Comparison of ENCODE assay signal across 19 cellular contexts in the genomic region with DNA sequence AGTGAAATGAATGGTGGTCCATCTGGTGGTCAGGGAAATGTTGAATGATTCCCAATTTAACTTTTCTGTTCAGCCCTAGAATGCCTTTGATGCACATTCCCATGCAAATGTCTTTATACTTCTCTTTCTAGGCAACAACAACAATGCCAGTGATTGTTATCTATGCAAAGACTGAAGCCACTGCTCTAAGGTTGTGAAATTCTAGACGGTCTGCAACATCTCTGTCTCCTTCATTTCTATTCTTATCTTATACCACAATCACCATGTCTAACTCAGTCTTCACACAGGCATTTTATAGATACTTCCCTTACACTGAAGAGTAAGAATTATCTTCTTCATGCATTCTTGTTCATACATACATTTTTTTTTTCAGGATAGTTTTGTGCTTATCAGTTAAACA.
A peak's percentile ranks its signal among the peaks of the same experiment; 100 is the strongest.
DNase-seq lines count a peak whose midpoint lies in the region; ATAC-seq, FAIRE-seq and TF ChIP-seq lines count a peak whose summit lies in the region.
"Had no signal": no experiment of that assay in that cellular context is flagged by ENCODE, and none has a peak within 500 bp of the region (broad histone marks: within the 10 kb centered on the region; RNA-seq: fewer than 3 reads in every experiment).

No MANE protein-coding gene starts in this region.

- H3K9me3 ChIP-seq in breast epithelium (no peaks in the 10 kb centered on the region), K562 (replicated peaks; ENCODE audit: control insufficient read depth, insufficient read depth, low read depth, low read length) (no peaks in the 10 kb centered on the region), left lung (no peaks in the 10 kb centered on the region), right lobe of liver (no peaks in the 10 kb centered on the region)
- H3K9me3 ChIP-seq: SJCRH30 had no signal

- no peak overlapping the region for H3K4me3 Mint-ChIP-seq in MCF 10A (ENCODE audit: unreplicated experiment)

- H3K4me1 Mint-ChIP-seq in MCF 10A (ENCODE audit: insufficient read depth, unreplicated experiment): peaks cover 15% of the 10 kb centered on the region

- TF ChIP-seq RAD21 in K562 (CRISPR knock-in tag; conservative IDR thresholded peaks at IDR 0.05 in 1 of 2, IDR thresholded peaks at IDR 0.05 in 1 of 2): no peak

- H3K36me3 ChIP-seq in breast epithelium: no peaks in the 10 kb centered on the region
- H3K36me3 ChIP-seq in K562 (ENCODE audit: control insufficient read depth, insufficient read depth, low read length): no peaks in the 10 kb centered on the region
- H3K36me3 ChIP-seq in left lung: no peaks in the 10 kb centered on the region
- H3K36me3 ChIP-seq in right lobe of liver: no peaks in the 10 kb centered on the region
- H3K36me3 ChIP-seq: SJCRH30 had no signal

- H3K27ac Mint-ChIP-seq in MCF 10A (ENCODE audit: low read depth, unreplicated experiment): peak overlapping the region; percentile 55

- H3K27ac ChIP-seq in breast epithelium: no peak overlapping the region
- no peak overlapping the region for H3K27ac ChIP-seq in K562 (ENCODE audit: extremely low read depth, low read depth, low read length)
- H3K27ac ChIP-seq in left lung: no peak overlapping the region
- no peak overlapping the region for H3K27ac ChIP-seq in right lobe of liver
- H3K27ac ChIP-seq: C4-2B, SJCRH30 had no signal

- 7% methylated on average over 1 of the region's 1 CpG for WGBS in K562 (ENCODE audit: insufficient coverage, low coverage, missing lambda C conversion rate)
- WGBS in right lobe of liver (ENCODE audit: insufficient coverage, low coverage, low lambda C conversion rate, missing lambda C conversion rate): 23% methylated on average over 1 of the region's 1 CpG

- no peak for TF ChIP-seq CTCF in MCF 10A (IDR thresholded peaks at IDR 0.05; ENCODE audit: unreplicated experiment)
- TF ChIP-seq CTCF in breast epithelium (IDR thresholded peaks at IDR 0.05): no peak
- TF ChIP-seq CTCF in K562 (IDR thresholded peaks at IDR 0.05 in 2 of 3, conservative IDR thresholded peaks at IDR 0.05 in 1 of 3; ENCODE audit: insufficient read depth in 2 of 3, low read depth in 1 of 3, low read length in 3 of 3): no peak
- TF ChIP-seq CTCF in left lung (IDR thresholded peaks at IDR 0.05): no peak
- no peak for TF ChIP-seq CTCF in right lobe of liver (IDR thresholded peaks at IDR 0.05)

- H3K9me1 ChIP-seq in K562 (ENCODE audit: control insufficient read depth, insufficient read depth, low read length): no peaks in the 10 kb centered on the region

- DNase-seq in MCF 10A (ENCODE audit: unreplicated experiment) (no peak), breast epithelium (ENCODE audit: low spot score in 2 of 2) (no peak), K562 (ENCODE audit: extremely low read depth in 1 of 4, low spot score in 3 of 4) (no peak), left lung (no peak), right lobe of liver (no peak)
- DNase-seq in activated effector memory CD4-positive, alpha-beta T cell treated with Interleukin-2 at 50 U/mL for 16 hours: no peak
- DNase-seq: COR-L47, NCI-H1092 treated with DMSO at 0.1 percent for 48 hours, NCI-H187, NCI-H446, NCI-H82, RPMI8226, SJCRH30 had no signal

- FAIRE-seq in K562 (lab: Jason Lieb, UNC): no peak
- FAIRE-seq: G401.6, GM19239 had no signal

- CTCF ChIA-PET in MCF 10A (lab: Yijun Ruan, JAX): no interaction called here
- CTCF ChIA-PET in K562 (lab: Yijun Ruan, JAX; ENCODE audit: low intra/inter-chr PET ratio): no interaction called here

- H3K9ac ChIP-seq in K562 (ENCODE audit: insufficient read depth in 1 of 2, low read depth in 2 of 2, low read length in 2 of 2): no peak overlapping the region

- H2AFZ ChIP-seq in K562 (ENCODE audit: low read depth, low read length): no peak overlapping the region

- POLR2A ChIA-PET in MCF 10A (lab: Yijun Ruan, JAX) (interaction anchor here (1.8 kb wide), 1 partner anchor 14 kb away, joined by 6 read pairs; no protein-coding TSS in a partner anchor), K562 (lab: Yijun Ruan, JAX) (no interaction called here)

- no peak overlapping the region for H3K4me2 ChIP-seq in K562 (ENCODE audit: insufficient read depth, low read length)

- H3K4me1 ChIP-seq in breast epithelium (no peaks in the 10 kb centered on the region), K562 (replicated peaks in 1 of 2; ENCODE audit: control insufficient read depth in 2 of 2, insufficient read depth in 2 of 2, low read length in 2 of 2) (0 out of 5 replicates have a peak, but pooled peaks cover 0 to 4% of the 10 kb centered on the region in 2 experiments), left lung (no peaks in the 10 kb centered on the region), right lobe of liver (no peaks in the 10 kb centered on the region)
- H3K4me1 ChIP-seq: SJCRH30 had no signal

- no peaks in the 10 kb centered on the region for H3K9me3 Mint-ChIP-seq in MCF 10A (ENCODE audit: unreplicated experiment)

- H3K36me3 Mint-ChIP-seq in MCF 10A (ENCODE audit: insufficient read depth, unreplicated experiment): no peaks in the 10 kb centered on the region

- in situ Hi-C loops in K562 (cut with MboI): no loop called here

- H4K20me1 ChIP-seq in K562 (replicated peaks; ENCODE audit: control insufficient read depth, insufficient read depth, low read length): no peaks in the 10 kb centered on the region

- no TSS peak for BruUV-seq in MCF 10A (replicated peaks; lab: Mats Ljungman, UMichigan)
- BruUV-seq in K562 (replicated peaks; lab: Mats Ljungman, UMichigan): no TSS peak

- TF ChIP-seq POLR2A in breast epithelium (IDR thresholded peaks at IDR 0.05) (no peak), K562 (conservative IDR thresholded peaks at IDR 0.05) (no peak), right lobe of liver (IDR thresholded peaks at IDR 0.05) (no peak)

- no peaks in the 10 kb centered on the region for H3K27me3 Mint-ChIP-seq in MCF 10A (ENCODE audit: insufficient read depth, unreplicated experiment)

- intact Hi-C loops in MCF 10A (cut with micrococcal nuclease): no loop called here
- intact Hi-C loops in breast epithelium (cut with DNase I; ENCODE audit: low total_unique reads): no loop called here
- intact Hi-C loops in K562 (cut with micrococcal nuclease): no loop called here
- intact Hi-C loops in left lung (cut with DNase I): no loop called here
- intact Hi-C loops in right lobe of liver (cut with DNase I): no loop called here

- no peak for TF ChIP-seq EP300 in K562 (IDR thresholded peaks at IDR 0.05; ENCODE audit: low read length)

- H3K27me3 ChIP-seq in breast epithelium (no peaks in the 10 kb centered on the region), K562 (ENCODE audit: control insufficient read depth in 2 of 2, insufficient read depth in 2 of 2, low read length in 2 of 2) (no peaks in the 10 kb centered on the region), left lung (no peaks in the 10 kb centered on the region), right lobe of liver (no peaks in the 10 kb centered on the region)
- H3K27me3 ChIP-seq: SJCRH30 had no signal

- H3K79me2 ChIP-seq in K562 (ENCODE audit: control insufficient read depth, insufficient read depth, low read length): no peaks in the 10 kb centered on the region

- no peak for ATAC-seq in K562
- ATAC-seq in left lung: peak; percentile 33
- no peak for ATAC-seq in GM19395 (IDR thresholded peaks at IDR 0.05; ENCODE audit: unreplicated experiment)
- no peak for ATAC-seq in right lobe of liver
- ATAC-seq in GM21825 (IDR thresholded peaks at IDR 0.05; ENCODE audit: unreplicated experiment): no peak
- ATAC-seq: HCT116 had no signal

- H3K4me3 ChIP-seq in breast epithelium (no peak overlapping the region), K562 (no peak overlapping the region), left lung (no peak overlapping the region), right lobe of liver (no peak overlapping the region)
- H3K4me3 ChIP-seq: SJCRH30 had no signal

TF ChIP-seq in K562, 482 proteins besides CTCF, POLR2A, EP300 and RAD21 (continues in another document):
- TF ChIP-seq PPARD (CRISPR knock-in tag; IDR thresholded peaks at IDR 0.05) (no peak), STAG1 (CRISPR knock-in tag; IDR thresholded peaks at IDR 0.05; ENCODE audit: borderline replicate concordance) (no peak)
- TF ChIP-seq, protein P1, sequence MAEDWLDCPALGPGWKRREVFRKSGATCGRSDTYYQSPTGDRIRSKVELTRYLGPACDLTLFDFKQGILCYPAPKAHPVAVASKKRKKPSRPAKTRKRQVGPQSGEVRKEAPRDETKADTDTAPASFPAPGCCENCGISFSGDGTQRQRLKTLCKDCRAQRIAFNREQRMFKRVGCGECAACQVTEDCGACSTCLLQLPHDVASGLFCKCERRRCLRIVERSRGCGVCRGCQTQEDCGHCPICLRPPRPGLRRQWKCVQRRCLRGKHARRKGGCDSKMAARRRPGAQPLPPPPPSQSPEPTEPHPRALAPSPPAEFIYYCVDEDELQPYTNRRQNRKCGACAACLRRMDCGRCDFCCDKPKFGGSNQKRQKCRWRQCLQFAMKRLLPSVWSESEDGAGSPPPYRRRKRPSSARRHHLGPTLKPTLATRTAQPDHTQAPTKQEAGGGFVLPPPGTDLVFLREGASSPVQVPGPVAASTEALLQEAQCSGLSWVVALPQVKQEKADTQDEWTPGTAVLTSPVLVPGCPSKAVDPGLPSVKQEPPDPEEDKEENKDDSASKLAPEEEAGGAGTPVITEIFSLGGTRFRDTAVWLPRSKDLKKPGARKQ (CRISPR knock-in tag; IDR thresholded peaks at IDR 0.05): no peak
- TF ChIP-seq, protein P2, sequence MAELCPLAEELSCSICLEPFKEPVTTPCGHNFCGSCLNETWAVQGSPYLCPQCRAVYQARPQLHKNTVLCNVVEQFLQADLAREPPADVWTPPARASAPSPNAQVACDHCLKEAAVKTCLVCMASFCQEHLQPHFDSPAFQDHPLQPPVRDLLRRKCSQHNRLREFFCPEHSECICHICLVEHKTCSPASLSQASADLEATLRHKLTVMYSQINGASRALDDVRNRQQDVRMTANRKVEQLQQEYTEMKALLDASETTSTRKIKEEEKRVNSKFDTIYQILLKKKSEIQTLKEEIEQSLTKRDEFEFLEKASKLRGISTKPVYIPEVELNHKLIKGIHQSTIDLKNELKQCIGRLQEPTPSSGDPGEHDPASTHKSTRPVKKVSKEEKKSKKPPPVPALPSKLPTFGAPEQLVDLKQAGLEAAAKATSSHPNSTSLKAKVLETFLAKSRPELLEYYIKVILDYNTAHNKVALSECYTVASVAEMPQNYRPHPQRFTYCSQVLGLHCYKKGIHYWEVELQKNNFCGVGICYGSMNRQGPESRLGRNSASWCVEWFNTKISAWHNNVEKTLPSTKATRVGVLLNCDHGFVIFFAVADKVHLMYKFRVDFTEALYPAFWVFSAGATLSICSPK (IDR thresholded peaks at IDR 0.05; ENCODE audit: borderline replicate concordance): no peak
- TF ChIP-seq, protein P3, sequence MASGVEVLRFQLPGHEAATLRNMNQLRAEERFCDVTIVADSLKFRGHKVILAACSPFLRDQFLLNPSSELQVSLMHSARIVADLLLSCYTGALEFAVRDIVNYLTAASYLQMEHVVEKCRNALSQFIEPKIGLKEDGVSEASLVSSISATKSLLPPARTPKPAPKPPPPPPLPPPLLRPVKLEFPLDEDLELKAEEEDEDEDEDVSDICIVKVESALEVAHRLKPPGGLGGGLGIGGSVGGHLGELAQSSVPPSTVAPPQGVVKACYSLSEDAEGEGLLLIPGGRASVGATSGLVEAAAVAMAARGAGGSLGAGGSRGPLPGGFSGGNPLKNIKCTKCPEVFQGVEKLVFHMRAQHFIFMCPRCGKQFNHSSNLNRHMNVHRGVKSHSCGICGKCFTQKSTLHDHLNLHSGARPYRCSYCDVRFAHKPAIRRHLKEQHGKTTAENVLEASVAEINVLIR (CRISPR knock-in tag; IDR thresholded peaks at IDR 0.05): no peak
